Comparison of ENCODE assay signal across 14 cellular contexts in genomic region chr18:49841236-49842217, GRCh38.
"Had no signal": no experiment of that assay in that cellular context is flagged by ENCODE, and none has a peak within 500 bp of the region (broad histone marks: within the 10 kb centered on the region; RNA-seq: fewer than 3 reads in every experiment).

No MANE protein-coding gene starts in this region.

- H3K4me3 Mint-ChIP-seq: activated CD4-positive, alpha-beta memory T cell treated with anti-CD3 and anti-CD28 coated beads for 36 hours; activated naive CD8-positive, alpha-beta T cell treated with anti-CD3 and anti-CD28 coated beads for 36 hours; effector memory CD8-positive, alpha-beta T cell; memory B cell; naive thymus-derived CD8-positive, alpha-beta T cell; stimulated activated naive CD8-positive, alpha-beta T cell treated with anti-CD3 and anti-CD28 coated beads, Interleukin-15, Interleukin-2, amounts not matched to agents 100 ng/mL and 50 ng/mL, for 24 hours had no signal

- DNase-seq: activated CD4-positive, alpha-beta memory T cell treated with anti-CD3 and anti-CD28 coated beads for 36 hours; activated naive CD4-positive, alpha-beta T cell; activated naive CD8-positive, alpha-beta T cell treated with anti-CD3 and anti-CD28 coated beads for 36 hours; activated T-cell treated with anti-CD3 and anti-CD28 coated beads for 4 hours; amniotic stem cell; dermis blood vessel endothelial cell; effector memory CD8-positive, alpha-beta T cell; naive thymus-derived CD8-positive, alpha-beta T cell; WERI-Rb-1 had no signal

- H3K4me1 Mint-ChIP-seq: activated naive CD8-positive, alpha-beta T cell treated with anti-CD3 and anti-CD28 coated beads for 36 hours; memory B cell had no signal

- H3K27me3 Mint-ChIP-seq: activated naive CD8-positive, alpha-beta T cell treated with anti-CD3 and anti-CD28 coated beads for 36 hours; progenitor cell of endocrine pancreas; stimulated activated naive CD8-positive, alpha-beta T cell treated with anti-CD3 and anti-CD28 coated beads, Interleukin-15, Interleukin-2, amounts not matched to agents 100 ng/mL and 50 ng/mL, for 24 hours had no signal

- H3K9me3 Mint-ChIP-seq: activated CD4-positive, alpha-beta memory T cell treated with anti-CD3 and anti-CD28 coated beads for 36 hours; activated naive CD8-positive, alpha-beta T cell treated with anti-CD3 and anti-CD28 coated beads for 36 hours; effector memory CD8-positive, alpha-beta T cell; memory B cell; stimulated activated naive CD8-positive, alpha-beta T cell treated with anti-CD3 and anti-CD28 coated beads, Interleukin-15, Interleukin-2, amounts not matched to agents 100 ng/mL and 50 ng/mL, for 24 hours had no signal

- H3K36me3 Mint-ChIP-seq: activated CD4-positive, alpha-beta memory T cell treated with anti-CD3 and anti-CD28 coated beads for 36 hours; activated naive CD8-positive, alpha-beta T cell treated with anti-CD3 and anti-CD28 coated beads for 36 hours; naive thymus-derived CD8-positive, alpha-beta T cell had no signal

- H3K36me3 ChIP-seq: tibial nerve, WERI-Rb-1 had no signal

- H3K4me3 ChIP-seq: tibial nerve, vagina had no signal

- H3K27me3 ChIP-seq: tibial nerve, vagina had no signal

- H3K27ac Mint-ChIP-seq: activated CD4-positive, alpha-beta memory T cell treated with anti-CD3 and anti-CD28 coated beads for 36 hours; activated naive CD8-positive, alpha-beta T cell treated with anti-CD3 and anti-CD28 coated beads for 36 hours; memory B cell; progenitor cell of endocrine pancreas; stimulated activated naive CD8-positive, alpha-beta T cell treated with anti-CD3 and anti-CD28 coated beads, Interleukin-15, Interleukin-2, amounts not matched to agents 100 ng/mL and 50 ng/mL, for 24 hours had no signal

- H3K9me3 ChIP-seq: tibial nerve, vagina had no signal

- H3K27ac ChIP-seq: tibial nerve, vagina, WERI-Rb-1 had no signal
